Comparison of ENCODE assay signal across 13 cellular contexts in genomic region chr4:151865744-151866143, GRCh38.
A peak's percentile ranks its signal among the peaks of the same experiment; 100 is the strongest.
DNase-seq lines count a peak whose midpoint lies in the region; ATAC-seq lines count a peak whose summit lies in the region.
"Had no signal": no experiment of that assay in that cellular context is flagged by ENCODE, and none has a peak within 500 bp of the region (broad histone marks: within the 10 kb centered on the region; RNA-seq: fewer than 3 reads in every experiment).

No MANE protein-coding gene starts in this region.

- POLR2A ChIA-PET in activated CD4-positive, alpha-beta T cell treated with anti-CD3 and anti-CD28 coated beads, Interleukin-2, amount 10 ng/mL, durations not matched to agents 7 days and 5 days (lab: Charles Lee), result no interaction called here

- peaks cover 4% of the 10 kb centered on the region for H3K27me3 Mint-ChIP-seq in activated CD4-positive, alpha-beta T cell treated with anti-CD3 and anti-CD28 coated beads, Interleukin-2, amount 10 ng/mL, durations not matched to agents 7 days and 5 days

- H3K36me3 Mint-ChIP-seq in activated CD4-positive, alpha-beta T cell treated with anti-CD3 and anti-CD28 coated beads, Interleukin-2, amount 10 ng/mL, durations not matched to agents 7 days and 5 days (ENCODE audit: low read depth), result no peaks in the 10 kb centered on the region

- peak overlapping the region; percentile 13 for H3K27ac ChIP-seq in angular gyrus (ENCODE audit: low read depth, low read length)
- H3K27ac ChIP-seq: PC-9, SK-N-MC had no signal

- DNase-seq in G401 (ENCODE audit: low spot score) (peak; percentile 82), inferior parietal cortex (ENCODE audit: extremely low spot score) (peak; percentile 51), superior temporal gyrus (ENCODE audit: extremely low spot score) (peak; percentile 63), mesenteric fat pad (ENCODE audit: low spot score) (no peak)
- DNase-seq in activated CD4-positive, alpha-beta T cell treated with anti-CD3 and anti-CD28 coated beads, Interleukin-2, amount 10 ng/mL, durations not matched to agents 7 days and 5 days, result no peak
- DNase-seq: NCI-H1092 treated with DMSO at 0.1 percent for 48 hours, NCI-H187, NCI-H446, PC-9 had no signal

- peaks cover 3% of the 10 kb centered on the region for H3K4me1 Mint-ChIP-seq in activated CD4-positive, alpha-beta T cell treated with anti-CD3 and anti-CD28 coated beads, Interleukin-2, amount 10 ng/mL, durations not matched to agents 7 days and 5 days

- H3K9me3 Mint-ChIP-seq in activated CD4-positive, alpha-beta T cell treated with anti-CD3 and anti-CD28 coated beads, Interleukin-2, amount 10 ng/mL, durations not matched to agents 7 days and 5 days, result peaks cover 9% of the 10 kb centered on the region

- H3K27ac Mint-ChIP-seq in activated CD4-positive, alpha-beta T cell treated with anti-CD3 and anti-CD28 coated beads, Interleukin-2, amount 10 ng/mL, durations not matched to agents 7 days and 5 days, result no peak overlapping the region

- H3K4me3 Mint-ChIP-seq in activated CD4-positive, alpha-beta T cell treated with anti-CD3 and anti-CD28 coated beads, Interleukin-2, amount 10 ng/mL, durations not matched to agents 7 days and 5 days, result no peak overlapping the region

- CTCF ChIA-PET in activated CD4-positive, alpha-beta T cell treated with anti-CD3 and anti-CD28 coated beads, Interleukin-2, amount 10 ng/mL, durations not matched to agents 7 days and 5 days (lab: Charles Lee), result interaction anchor here (0.6 to 1.3 kb wide), 5 partner anchors 10 to 134 kb away, joined by 3 read pairs; no protein-coding TSS in a partner anchor

- ATAC-seq in HG02642 (IDR thresholded peaks at IDR 0.05; ENCODE audit: poor library complexity, unreplicated experiment), result no peak
- ATAC-seq: HCT116 had no signal

- in situ Hi-C loops in G401 (cut with HindIII; ENCODE audit: low sequenced_read_pairs), result no loop called here

Comparison
In these comparisons a context has a peak if more than half of its experiments do, and no peak if none do; other contexts are left out.
1. DNase-seq: peak in G401 (single experiment), inferior parietal cortex (single experiment) and superior temporal gyrus (single experiment); none in activated CD4-positive, alpha-beta T cell treated with anti-CD3 and anti-CD28 coated beads, Interleukin-2, amount 10 ng/mL, durations not matched to agents 7 days and 5 days (single experiment) and mesenteric fat pad (single experiment).